Comparison of ENCODE assay signal across 30 cellular contexts in genomic region chr13:102702965-102703720, GRCh38. TPM values are rescaled to one million over a fixed set of nuclear protein-coding genes. Genes with fewer than 3 reads are reported as not detected.
DNase-seq lines count a peak whose midpoint lies in the region; ATAC-seq and TF ChIP-seq lines count a peak whose summit lies in the region.
"Had no signal": no experiment of that assay in that cellular context is flagged by ENCODE, and none has a peak within 500 bp of the region (broad histone marks: within the 10 kb centered on the region; RNA-seq: fewer than 3 reads in every experiment).

No MANE protein-coding gene starts in this region.

- H3K4me2 ChIP-seq in mesendoderm (ENCODE audit: low read length): no peak overlapping the region

- H3K27ac Mint-ChIP-seq in endodermal cell: no peak overlapping the region
- H3K27ac Mint-ChIP-seq: activated T-cell treated with anti-CD3 and anti-CD28 coated beads, Interleukin-2, amount 50 U/mL, for 72 hours; CD4-positive, CD25-positive, alpha-beta regulatory T cell; natural killer cell treated with Interleukin-12 subunit alpha and Interleukin-12 subunit beta and Interleukin-15 and Interleukin-18, amount 100 ng/mL, for 72 hours had no signal

- TF ChIP-seq CTCF in endodermal cell (conservative IDR thresholded peaks at IDR 0.05): no peak
- no peak for TF ChIP-seq CTCF in uterus (IDR thresholded peaks at IDR 0.05)

- 90 to 99% methylated on average over 7 to 8 of the region's 8 CpGs for WGBS in endodermal cell (ENCODE audit: insufficient coverage in 1 of 2, insufficient read length in 1 of 2), 2 experiments
- WGBS in mesendoderm (ENCODE audit: extremely low coverage, insufficient coverage, low lambda C conversion rate): no CpG with 5 or more reads among the region's 8 CpGs

- peaks cover 13% of the 10 kb centered on the region for H3K9me3 Mint-ChIP-seq in endodermal cell

- intact Hi-C loops in uterus (cut with DNase I; ENCODE audit: low total_unique reads): no loop called here

- H3K9me3 ChIP-seq in endodermal cell (ENCODE audit: control insufficient read depth, low read length) (peaks cover 16% of the 10 kb centered on the region), uterus (no peaks in the 10 kb centered on the region)
- H3K9me3 ChIP-seq: gastroesophageal sphincter, sigmoid colon, thyroid gland had no signal

- H4K5ac ChIP-seq in mesendoderm (ENCODE audit: low read length): no peak overlapping the region

- H3K4ac ChIP-seq in mesendoderm (ENCODE audit: low read depth, low read length): no peak overlapping the region

- peaks cover 37% of the 10 kb centered on the region for H3K4me1 Mint-ChIP-seq in endodermal cell
- H3K4me1 Mint-ChIP-seq: CD4-positive, CD25-positive, alpha-beta regulatory T cell; stimulated activated naive CD8-positive, alpha-beta T cell treated with anti-CD3 and anti-CD28 coated beads, Interleukin-15, amount 100 ng/mL, for 72 hours had no signal

- no peak for TF ChIP-seq POLR2A in uterus (IDR thresholded peaks at IDR 0.05)

- peak overlapping the region; percentile 6 for H3K56ac ChIP-seq in mesendoderm (ENCODE audit: low read length)

- no peak overlapping the region for H3K4me3 Mint-ChIP-seq in endodermal cell
- H3K4me3 Mint-ChIP-seq: activated T-cell treated with anti-CD3 and anti-CD28 coated beads, Interleukin-2, amount 50 U/mL, for 72 hours; CD4-positive, CD25-positive, alpha-beta regulatory T cell; natural killer cell treated with Interleukin-12 subunit alpha and Interleukin-12 subunit beta and Interleukin-15 and Interleukin-18, amount 100 ng/mL, for 72 hours; stimulated activated naive CD8-positive, alpha-beta T cell treated with anti-CD3 and anti-CD28 coated beads, Interleukin-15, amount 100 ng/mL, for 72 hours had no signal

- no peaks in the 10 kb centered on the region for H3K79me2 ChIP-seq in mesendoderm (ENCODE audit: control insufficient read depth, insufficient read depth, low read length)

- H2BK120ac ChIP-seq in mesendoderm (ENCODE audit: low read depth, low read length): no peak overlapping the region

- H3K79me1 ChIP-seq in mesendoderm (ENCODE audit: low read length): no peaks in the 10 kb centered on the region

- H3K9ac ChIP-seq in endodermal cell (ENCODE audit: extremely low read depth, low read length, poor library complexity, severe bottlenecking) (no peak overlapping the region), mesendoderm (ENCODE audit: low read length) (no peak overlapping the region)

- no peak overlapping the region for H3K18ac ChIP-seq in mesendoderm (ENCODE audit: low read length)

- H3K4me1 ChIP-seq in endodermal cell (ENCODE audit: control insufficient read depth, insufficient read depth, low read length) (peaks cover 10% of the 10 kb centered on the region), mesendoderm (ENCODE audit: control insufficient read depth, low read depth, low read length) (no peaks in the 10 kb centered on the region), uterus (peaks cover 5 to 6% of the 10 kb centered on the region in 2 donors)

- ATAC-seq in GM18520 (IDR thresholded peaks at IDR 0.05; ENCODE audit: unreplicated experiment) (no peak), HG02885 (IDR thresholded peaks at IDR 0.05; ENCODE audit: poor library complexity, unreplicated experiment) (no peak)
- ATAC-seq: activated T-cell treated with anti-CD3 and anti-CD28 coated beads, Interleukin-2, amount 50 U/mL, for 72 hours; gastroesophageal sphincter; natural killer cell treated with Interleukin-12 subunit alpha and Interleukin-12 subunit beta and Interleukin-15 and Interleukin-18, amount 100 ng/mL, for 72 hours; stimulated activated naive CD8-positive, alpha-beta T cell treated with anti-CD3 and anti-CD28 coated beads, Interleukin-15, amount 100 ng/mL, for 72 hours had no signal

- H3K27me3 ChIP-seq in endodermal cell (ENCODE audit: control insufficient read depth, insufficient read depth, low read length, poor library complexity, severe bottlenecking) (no peaks in the 10 kb centered on the region), mesendoderm (ENCODE audit: insufficient read depth, low read length, poor library complexity) (no peaks in the 10 kb centered on the region), uterus (no peaks in the 10 kb centered on the region)
- H3K27me3 ChIP-seq: gastroesophageal sphincter, sigmoid colon, thyroid gland had no signal

- no peak overlapping the region for H3K23ac ChIP-seq in mesendoderm (ENCODE audit: low read length)

- no peak overlapping the region for H4K8ac ChIP-seq in mesendoderm (ENCODE audit: low read depth, low read length)

- no peak overlapping the region for H3K27ac ChIP-seq in endodermal cell (ENCODE audit: low read depth, low read length)
- H3K27ac ChIP-seq in mesendoderm (ENCODE audit: low read depth, low read length): no peak overlapping the region
- H3K27ac ChIP-seq in uterus: peak overlapping the region; percentile 58 to 73
- H3K27ac ChIP-seq: epithelial cell of prostate, left ventricle myocardium inferior, sigmoid colon, thyroid gland had no signal

- no peak overlapping the region for H2AK5ac ChIP-seq in mesendoderm (ENCODE audit: low read length)

- DNase-seq in MV-4-11 (lab: John Stamatoyannopoulos, UW) (peak; percentile 19), endodermal cell (no peak), mesendoderm (no peak), uterus (no peak), NCI-H1694 (lab: John Stamatoyannopoulos, UW) (no peak)
- DNase-seq: activated CD4-positive, alpha-beta T cell treated with anti-CD3 and anti-CD28 coated beads for 4 hours; activated naive CD4-positive, alpha-beta T cell treated with Interleukin-2 at 50 U/mL for 16 hours; activated T-cell treated with anti-CD3 and anti-CD28 coated beads, Interleukin-2, amount 50 U/mL, for 72 hours; caudate nucleus; CD4-positive, CD25-positive, alpha-beta regulatory T cell; DMS 273 treated with DMSO at 0.1 percent for 48 hours; GOT3; hypothalamus; Karpas-422; left ventricle myocardium inferior; NCI-H1694 treated with DMSO at 0.1 percent for 48 hours; NCI-H69; posterior cingulate gyrus; sigmoid colon; stimulated activated CD4-positive, alpha-beta T cell treated with anti-CD3 and anti-CD28 coated beads, Interleukin-15, amount 100 ng/mL, for 24 hours; stimulated activated naive CD8-positive, alpha-beta T cell treated with anti-CD3 and anti-CD28 coated beads, Interleukin-15, amount 100 ng/mL, for 72 hours; thyroid gland had no signal

- H3K4me3 ChIP-seq in endodermal cell (ENCODE audit: low read length): peak overlapping the region; percentile 15
- H3K4me3 ChIP-seq in mesendoderm (ENCODE audit: low read length): no peak overlapping the region
- H3K4me3 ChIP-seq in uterus: no peak overlapping the region
- H3K4me3 ChIP-seq: gastroesophageal sphincter, left ventricle myocardium inferior, sigmoid colon, thyroid gland had no signal

- no peak overlapping the region for H2BK15ac ChIP-seq in mesendoderm (replicated peaks; ENCODE audit: low read depth)

- H3K36me3 Mint-ChIP-seq in endodermal cell (ENCODE audit: low read depth): no peaks in the 10 kb centered on the region
- H3K36me3 Mint-ChIP-seq: CD4-positive, CD25-positive, alpha-beta regulatory T cell had no signal

- no peak overlapping the region for H2BK5ac ChIP-seq in mesendoderm (ENCODE audit: low read length)

- H3K36me3 ChIP-seq in endodermal cell (ENCODE audit: control insufficient read depth, insufficient read depth, low read length) (no peaks in the 10 kb centered on the region), mesendoderm (ENCODE audit: control insufficient read depth, insufficient read depth, low read length) (no peaks in the 10 kb centered on the region), uterus (no peaks in the 10 kb centered on the region)
- H3K36me3 ChIP-seq: gastroesophageal sphincter, left ventricle myocardium inferior, sigmoid colon, thyroid gland had no signal

- H3K27me3 Mint-ChIP-seq in endodermal cell (ENCODE audit: insufficient read depth): peaks cover 3% of the 10 kb centered on the region

RNA-seq across cellular contexts. Expression of gene METTL21C, which starts 8.3 kb away (rescaled TPM):
- total RNA-seq in endodermal cell (not detected), uterus (under 1 TPM in 1 of 4 donors, not detected in 3; 0.41 TPM)
- polyA plus RNA-seq in endodermal cell (2013, experiment 1 of 2): not detected
- polyA plus RNA-seq in endodermal cell (2013, experiment 2 of 2): not detected
- not detected for polyA plus RNA-seq in mesendoderm (2013, experiment 1 of 2)
- polyA plus RNA-seq in mesendoderm (2013, experiment 2 of 2): not detected
- total RNA-seq: activated T-cell treated with anti-CD3 and anti-CD28 coated beads, Interleukin-2, amount 50 U/mL, for 72 hours; CD4-positive, CD25-positive, alpha-beta regulatory T cell; dermis microvascular lymphatic vessel endothelial cell; left ventricle myocardium inferior; natural killer cell treated with Interleukin-12 subunit alpha and Interleukin-12 subunit beta and Interleukin-15 and Interleukin-18, amount 100 ng/mL, for 72 hours; RPMI7951; T-helper 2 cell treated with Interferon-gamma antibody and Interleukin-4, amounts not matched to agents 100 ng/mL and 5 ng/mL, for 36 hours; thyroid gland had no signal
- polyA plus RNA-seq: CD4-positive, CD25-positive, alpha-beta regulatory T cell; sigmoid colon had no signal

Comparison
In these comparisons a context has a peak if more than half of its experiments do, and no peak if none do; other contexts are left out.
1. H3K27ac ChIP-seq: peak in uterus (2 of 2); none in endodermal cell (single experiment) and mesendoderm (single experiment).